18 cellular contexts compared by ENCODE assay signal in genomic region chr1:207658904-207659485, GRCh38. TPM values are rescaled to one million over a fixed set of nuclear protein-coding genes. Genes with fewer than 3 reads are reported as not detected.
DNase-seq lines count a peak whose midpoint lies in the region; ATAC-seq lines count a peak whose summit lies in the region.
"Had no signal": no experiment of that assay in that cellular context is flagged by ENCODE, and none has a peak within 500 bp of the region (broad histone marks: within the 10 kb centered on the region; RNA-seq: fewer than 3 reads in every experiment).

No MANE protein-coding gene starts in this region.

- no peak for DNase-seq in activated naive CD8-positive, alpha-beta T cell treated with anti-CD3 and anti-CD28 coated beads, Interleukin-2, amount 50 U/mL, for 24 hours
- no peak for DNase-seq in activated naive CD8-positive, alpha-beta T cell treated with anti-CD3 and anti-CD28 coated beads for 36 hours
- DNase-seq in neuronal stem cell (ENCODE audit: low spot score), result no peak
- no peak for DNase-seq in NCI-H2171 (lab: John Stamatoyannopoulos, UW)
- DNase-seq in glomerular visceral epithelial cell (ENCODE audit: extremely low spot score), result no peak
- DNase-seq: 8988T; CD4-positive, CD25-positive, alpha-beta regulatory T cell; CD8-positive, alpha-beta T cell; DND-41; GOT3 had no signal

- H2BK5ac ChIP-seq in neuronal stem cell (ENCODE audit: low read length), result no peak overlapping the region

- no peak overlapping the region for H2AFZ ChIP-seq in neuronal stem cell (ENCODE audit: low read length)

- ATAC-seq in activated naive CD8-positive, alpha-beta T cell treated with anti-CD3 and anti-CD28 coated beads, Interleukin-2, amount 50 U/mL, for 24 hours, result peak; percentile 15
- ATAC-seq in activated T-helper 17 cell treated with anti-CD3 and anti-CD28 coated beads, Interleukin-2, amount 50 U/mL, for 72 hours (replicated peaks), result peak; percentile 3
- ATAC-seq in stimulated activated memory B cell treated with anti-CD40 and anti-IgM and Interleukin-4, amounts not matched to agents 10 μg/mL and 1 μg/mL and 100 μg/mL, for 72 hours, result peak; percentile 16
- no peak for ATAC-seq in HG02885 (IDR thresholded peaks at IDR 0.05; ENCODE audit: poor library complexity, unreplicated experiment)
- ATAC-seq: CD8-positive, alpha-beta T cell had no signal

- H3K23ac ChIP-seq in neuronal stem cell (ENCODE audit: low read depth, low read length, poor library complexity), result no peak overlapping the region

- peaks cover 0 to 3% (median 0%) of the 10 kb centered on the region in 3 experiments for H3K27me3 ChIP-seq in neuronal stem cell (ENCODE audit: control insufficient read depth in 3 of 3, insufficient read depth in 3 of 3, low read depth in 1 of 3, low read length in 3 of 3)
- H3K27me3 ChIP-seq: BLaER1 had no signal

- H3K4me1 Mint-ChIP-seq in activated naive CD8-positive, alpha-beta T cell treated with anti-CD3 and anti-CD28 coated beads, Interleukin-2, amount 50 U/mL, for 24 hours, result no peaks in the 10 kb centered on the region
- no peaks in the 10 kb centered on the region for H3K4me1 Mint-ChIP-seq in activated naive CD8-positive, alpha-beta T cell treated with anti-CD3 and anti-CD28 coated beads for 36 hours
- no peaks in the 10 kb centered on the region for H3K4me1 Mint-ChIP-seq in activated T-helper 17 cell treated with anti-CD3 and anti-CD28 coated beads, Interleukin-2, amount 50 U/mL, for 72 hours
- H3K4me1 Mint-ChIP-seq in stimulated activated memory B cell treated with anti-CD40 and anti-IgM and Interleukin-4, amounts not matched to agents 10 μg/mL and 1 μg/mL and 100 μg/mL, for 72 hours, result no peaks in the 10 kb centered on the region
- H3K4me1 Mint-ChIP-seq: CD4-positive, CD25-positive, alpha-beta regulatory T cell had no signal

- peak overlapping the region in 1 of 2 donors; percentile 15 for H3K4me3 ChIP-seq in neuronal stem cell (ENCODE audit: low read length in 2 of 2)
- H3K4me3 ChIP-seq: BLaER1, HAP-1 had no signal

- no peak overlapping the region for H3K9ac ChIP-seq in neuronal stem cell (ENCODE audit: low read depth, low read length, poor library complexity)
- H3K9ac ChIP-seq: BLaER1 had no signal

- H3K36me3 ChIP-seq in neuronal stem cell (replicated peaks in 1 of 2; ENCODE audit: control insufficient read depth in 2 of 2, insufficient read depth in 2 of 2, low read length in 2 of 2), result no peaks in the 10 kb centered on the region
- H3K36me3 ChIP-seq: BLaER1, HAP-1 had no signal

- H3K4ac ChIP-seq in neuronal stem cell (ENCODE audit: low read length), result no peak overlapping the region

- H2AK5ac ChIP-seq in neuronal stem cell (ENCODE audit: low read depth, low read length), result peak overlapping the region; percentile 74

- H4K8ac ChIP-seq in neuronal stem cell (ENCODE audit: low read depth, low read length), result peak overlapping the region; percentile 50

- no peak overlapping the region for H3K14ac ChIP-seq in neuronal stem cell (ENCODE audit: low read length)

- H3K9me3 Mint-ChIP-seq in activated naive CD8-positive, alpha-beta T cell treated with anti-CD3 and anti-CD28 coated beads, Interleukin-2, amount 50 U/mL, for 24 hours, result no peaks in the 10 kb centered on the region
- H3K9me3 Mint-ChIP-seq in activated naive CD8-positive, alpha-beta T cell treated with anti-CD3 and anti-CD28 coated beads for 36 hours, result peaks cover 6% of the 10 kb centered on the region
- H3K9me3 Mint-ChIP-seq in activated T-helper 17 cell treated with anti-CD3 and anti-CD28 coated beads, Interleukin-2, amount 50 U/mL, for 72 hours, result no peaks in the 10 kb centered on the region
- peaks cover 2% of the 10 kb centered on the region for H3K9me3 Mint-ChIP-seq in stimulated activated memory B cell treated with anti-CD40 and anti-IgM and Interleukin-4, amounts not matched to agents 10 μg/mL and 1 μg/mL and 100 μg/mL, for 72 hours
- H3K9me3 Mint-ChIP-seq: CD8-positive, alpha-beta T cell had no signal

- no peaks in the 10 kb centered on the region for H3K9me3 ChIP-seq in neuronal stem cell (replicated peaks in 1 of 2; ENCODE audit: control insufficient read depth in 2 of 2, insufficient read depth in 1 of 2, low read depth in 1 of 2, low read length in 2 of 2)
- H3K9me3 ChIP-seq: BLaER1, Caco-2, HAP-1 had no signal

- no peak overlapping the region for H3K4me2 ChIP-seq in neuronal stem cell (ENCODE audit: insufficient read depth, low read length, poor library complexity, severe bottlenecking)
- H3K4me2 ChIP-seq: BLaER1 had no signal

- no peaks in the 10 kb centered on the region for H3K79me1 ChIP-seq in neuronal stem cell (ENCODE audit: low read depth, low read length)

- H2BK120ac ChIP-seq in neuronal stem cell (ENCODE audit: low read depth, low read length), result no peak overlapping the region

- H2BK15ac ChIP-seq in neuronal stem cell (ENCODE audit: low read length), result no peak overlapping the region

- WGBS in neuronal stem cell (ENCODE audit: extremely low coverage in 2 of 2, insufficient read length in 2 of 2, insufficient replicate concordance in 1 of 2), 2 donors, result no CpG with 5 or more reads among the region's 9 CpGs

- H3K27ac ChIP-seq in neuronal stem cell (replicated peaks; ENCODE audit: low read length), result no peak overlapping the region
- H3K27ac ChIP-seq: BLaER1, C4-2B had no signal

- H3K36me3 Mint-ChIP-seq in activated naive CD8-positive, alpha-beta T cell treated with anti-CD3 and anti-CD28 coated beads, Interleukin-2, amount 50 U/mL, for 24 hours (ENCODE audit: low read depth), result no peaks in the 10 kb centered on the region
- no peaks in the 10 kb centered on the region for H3K36me3 Mint-ChIP-seq in activated naive CD8-positive, alpha-beta T cell treated with anti-CD3 and anti-CD28 coated beads for 36 hours
- H3K36me3 Mint-ChIP-seq in activated T-helper 17 cell treated with anti-CD3 and anti-CD28 coated beads, Interleukin-2, amount 50 U/mL, for 72 hours (ENCODE audit: low read depth), result no peaks in the 10 kb centered on the region
- H3K36me3 Mint-ChIP-seq in stimulated activated memory B cell treated with anti-CD40 and anti-IgM and Interleukin-4, amounts not matched to agents 10 μg/mL and 1 μg/mL and 100 μg/mL, for 72 hours, result peaks cover 14% of the 10 kb centered on the region
- H3K36me3 Mint-ChIP-seq: CD4-positive, CD25-positive, alpha-beta regulatory T cell; CD8-positive, alpha-beta T cell had no signal

- no peak overlapping the region for H4K91ac ChIP-seq in neuronal stem cell (ENCODE audit: low read depth, low read length, poor library complexity)

- H3K4me3 Mint-ChIP-seq in activated naive CD8-positive, alpha-beta T cell treated with anti-CD3 and anti-CD28 coated beads, Interleukin-2, amount 50 U/mL, for 24 hours, result no peak overlapping the region
- no peak overlapping the region for H3K4me3 Mint-ChIP-seq in activated naive CD8-positive, alpha-beta T cell treated with anti-CD3 and anti-CD28 coated beads for 36 hours
- H3K4me3 Mint-ChIP-seq in activated T-helper 17 cell treated with anti-CD3 and anti-CD28 coated beads, Interleukin-2, amount 50 U/mL, for 72 hours, result no peak overlapping the region
- no peak overlapping the region for H3K4me3 Mint-ChIP-seq in stimulated activated memory B cell treated with anti-CD40 and anti-IgM and Interleukin-4, amounts not matched to agents 10 μg/mL and 1 μg/mL and 100 μg/mL, for 72 hours
- H3K4me3 Mint-ChIP-seq: CD4-positive, CD25-positive, alpha-beta regulatory T cell; CD8-positive, alpha-beta T cell had no signal

- no peak overlapping the region for H3K18ac ChIP-seq in neuronal stem cell (ENCODE audit: low read length)

- H2BK12ac ChIP-seq in neuronal stem cell (ENCODE audit: low read length), result no peak overlapping the region

- no peaks in the 10 kb centered on the region for H3K27me3 Mint-ChIP-seq in activated naive CD8-positive, alpha-beta T cell treated with anti-CD3 and anti-CD28 coated beads, Interleukin-2, amount 50 U/mL, for 24 hours
- peaks cover 11% of the 10 kb centered on the region for H3K27me3 Mint-ChIP-seq in activated naive CD8-positive, alpha-beta T cell treated with anti-CD3 and anti-CD28 coated beads for 36 hours
- H3K27me3 Mint-ChIP-seq in activated T-helper 17 cell treated with anti-CD3 and anti-CD28 coated beads, Interleukin-2, amount 50 U/mL, for 72 hours, result peaks cover 12% of the 10 kb centered on the region
- peaks cover 8% of the 10 kb centered on the region for H3K27me3 Mint-ChIP-seq in stimulated activated memory B cell treated with anti-CD40 and anti-IgM and Interleukin-4, amounts not matched to agents 10 μg/mL and 1 μg/mL and 100 μg/mL, for 72 hours

- H3K4me1 ChIP-seq in neuronal stem cell (ENCODE audit: control insufficient read depth in 2 of 2, insufficient read depth in 1 of 2, low read depth in 1 of 2, low read length in 2 of 2), result no peaks in the 10 kb centered on the region
- H3K4me1 ChIP-seq: BLaER1, Caco-2, HAP-1 had no signal

- H3K27ac Mint-ChIP-seq in activated naive CD8-positive, alpha-beta T cell treated with anti-CD3 and anti-CD28 coated beads, Interleukin-2, amount 50 U/mL, for 24 hours, result no peak overlapping the region
- no peak overlapping the region for H3K27ac Mint-ChIP-seq in activated naive CD8-positive, alpha-beta T cell treated with anti-CD3 and anti-CD28 coated beads for 36 hours
- H3K27ac Mint-ChIP-seq in activated T-helper 17 cell treated with anti-CD3 and anti-CD28 coated beads, Interleukin-2, amount 50 U/mL, for 72 hours, result no peak overlapping the region
- H3K27ac Mint-ChIP-seq in stimulated activated memory B cell treated with anti-CD40 and anti-IgM and Interleukin-4, amounts not matched to agents 10 μg/mL and 1 μg/mL and 100 μg/mL, for 72 hours, result no peak overlapping the region
- H3K27ac Mint-ChIP-seq: CD8-positive, alpha-beta T cell had no signal

RNA-seq across cellular contexts. Expression of gene CR1L, which starts 14.1 kb away (rescaled TPM):
- not detected for total RNA-seq in activated naive CD8-positive, alpha-beta T cell treated with anti-CD3 and anti-CD28 coated beads for 36 hours
- under 1 TPM in 1 of 2 donors, not detected in 1; 0.32 TPM for total RNA-seq in activated T-helper 17 cell treated with anti-CD3 and anti-CD28 coated beads, Interleukin-2, amount 50 U/mL, for 72 hours
- polyA plus RNA-seq in neuronal stem cell (2013, experiment 1 of 2), result not detected
- polyA plus RNA-seq in neuronal stem cell (2013, experiment 2 of 2), result not detected
- total RNA-seq: A673; Caco-2; CD4-positive, CD25-positive, alpha-beta regulatory T cell; CD8-positive, alpha-beta T cell had no signal
- polyA plus RNA-seq: CD4-positive, CD25-positive, alpha-beta regulatory T cell had no signal
